Comparison of ENCODE assay signal across 7 cellular contexts in genomic region chr5:100790170-100790665, GRCh38.
DNase-seq lines count a peak whose midpoint lies in the region; ATAC-seq and TF ChIP-seq lines count a peak whose summit lies in the region.

No MANE protein-coding gene starts in this region.

- TF ChIP-seq CTCF in WTC11 (IDR thresholded peaks at IDR 0.05), result no peak
- peak; percentile 8 for TF ChIP-seq CTCF in progenitor cell of endocrine pancreas (IDR thresholded peaks at IDR 0.05; ENCODE audit: unreplicated experiment)

- H3K27ac Mint-ChIP-seq in WTC11, result peak overlapping the region; percentile 9
- peak overlapping the region; percentile 11 for H3K27ac Mint-ChIP-seq in progenitor cell of endocrine pancreas
- no peak overlapping the region for H3K27ac Mint-ChIP-seq in activated CD4-positive, alpha-beta memory T cell treated with anti-CD3 and anti-CD28 coated beads, Interleukin-2, amount 10 ng/mL, durations not matched to agents 7 days and 5 days

- H3K4me1 Mint-ChIP-seq in WTC11 (peaks cover 22% of the 10 kb centered on the region), progenitor cell of endocrine pancreas (ENCODE audit: low read depth) (peaks cover 52% of the 10 kb centered on the region)
- H3K4me1 Mint-ChIP-seq in activated CD4-positive, alpha-beta memory T cell treated with anti-CD3 and anti-CD28 coated beads, Interleukin-2, amount 10 ng/mL, durations not matched to agents 7 days and 5 days, result peaks cover 12% of the 10 kb centered on the region

- ATAC-seq in GM19397 (IDR thresholded peaks at IDR 0.05; ENCODE audit: unreplicated experiment) (peak; percentile 88), HG03095 (IDR thresholded peaks at IDR 0.05; ENCODE audit: unreplicated experiment) (peak; percentile 45), WTC11 (peak; percentile 91)

- H3K36me3 Mint-ChIP-seq in WTC11, result peaks cover 9% of the 10 kb centered on the region; the same call in 1 of the 2 replicates
- peaks cover 1% of the 10 kb centered on the region for H3K36me3 Mint-ChIP-seq in progenitor cell of endocrine pancreas (ENCODE audit: insufficient read depth)
- peaks cover 3% of the 10 kb centered on the region for H3K36me3 Mint-ChIP-seq in activated CD4-positive, alpha-beta memory T cell treated with anti-CD3 and anti-CD28 coated beads, Interleukin-2, amount 10 ng/mL, durations not matched to agents 7 days and 5 days (ENCODE audit: low read depth)

- POLR2A ChIA-PET in WTC11 (lab: Charles Lee), result no interaction called here
- POLR2A ChIA-PET in activated CD4-positive, alpha-beta memory T cell treated with anti-CD3 and anti-CD28 coated beads, Interleukin-2, amount 10 ng/mL, durations not matched to agents 7 days and 5 days (lab: Charles Lee), result interaction anchor here (0.9 to 2.0 kb wide), 2 partner anchors 10 to 112 kb away, joined by 3 to 7 read pairs; no protein-coding TSS in a partner anchor

- H3K4me3 Mint-ChIP-seq in WTC11 (peak overlapping the region; percentile 17), progenitor cell of endocrine pancreas (ENCODE audit: low read depth) (peak overlapping the region; percentile 32)
- H3K4me3 Mint-ChIP-seq in activated CD4-positive, alpha-beta memory T cell treated with anti-CD3 and anti-CD28 coated beads, Interleukin-2, amount 10 ng/mL, durations not matched to agents 7 days and 5 days, result no peak overlapping the region

- peak; percentile 22 for DNase-seq in WTC11 (ENCODE audit: low spot score)
- DNase-seq in progenitor cell of endocrine pancreas (ENCODE audit: low spot score, unreplicated experiment), result no peak
- DNase-seq in caudate nucleus (lab: John Stamatoyannopoulos, UW), result no peak
- DNase-seq in activated CD4-positive, alpha-beta memory T cell treated with anti-CD3 and anti-CD28 coated beads, Interleukin-2, amount 10 ng/mL, durations not matched to agents 7 days and 5 days, result no peak
- DNase-seq in cerebellar nuclear complex (lab: John Stamatoyannopoulos, UW), result no peak

- H3K27ac ChIP-seq in caudate nucleus (ENCODE audit: low read depth, low read length), result no peak overlapping the region

- H3K9me3 Mint-ChIP-seq in WTC11 (peaks cover 13% of the 10 kb centered on the region), progenitor cell of endocrine pancreas (ENCODE audit: low read depth) (peaks cover 7% of the 10 kb centered on the region)
- H3K9me3 Mint-ChIP-seq in activated CD4-positive, alpha-beta memory T cell treated with anti-CD3 and anti-CD28 coated beads, Interleukin-2, amount 10 ng/mL, durations not matched to agents 7 days and 5 days, result peaks cover 8% of the 10 kb centered on the region

- CTCF ChIA-PET in WTC11 (lab: Charles Lee), result interaction anchor here (1.1 to 2.2 kb wide), 4 partner anchors 16 to 600 kb away, joined by 4 to 11 read pairs (median 6); partner anchors contain the start of gene ST8SIA4
- CTCF ChIA-PET in activated CD4-positive, alpha-beta memory T cell treated with anti-CD3 and anti-CD28 coated beads, Interleukin-2, amount 10 ng/mL, durations not matched to agents 7 days and 5 days (lab: Charles Lee), result no interaction called here

- H3K27me3 Mint-ChIP-seq in WTC11 (ENCODE audit: low read depth), result no peaks in the 10 kb centered on the region
- no peaks in the 10 kb centered on the region for H3K27me3 Mint-ChIP-seq in progenitor cell of endocrine pancreas
- no peaks in the 10 kb centered on the region for H3K27me3 Mint-ChIP-seq in activated CD4-positive, alpha-beta memory T cell treated with anti-CD3 and anti-CD28 coated beads, Interleukin-2, amount 10 ng/mL, durations not matched to agents 7 days and 5 days

TF ChIP-seq in WTC11, 78 proteins besides CTCF, POLR2A, EP300 and RAD21 (continues in another document):
- TF ChIP-seq ZNF512 (CRISPR knock-in tag; IDR thresholded peaks at IDR 0.05; ENCODE audit: borderline replicate concordance) (no peak), CDX4 (CRISPR knock-in tag; IDR thresholded peaks at IDR 0.05; ENCODE audit: borderline replicate concordance) (no peak), FOXK1 (CRISPR knock-in tag; IDR thresholded peaks at IDR 0.05) (no peak), AR (CRISPR knock-in tag; IDR thresholded peaks at IDR 0.05) (no peak), ATF2 (CRISPR knock-in tag; IDR thresholded peaks at IDR 0.05; ENCODE audit: borderline replicate concordance, low read depth) (no peak), NFATC4 (CRISPR knock-in tag; IDR thresholded peaks at IDR 0.05) (no peak), AFF4 (CRISPR knock-in tag; IDR thresholded peaks at IDR 0.05; ENCODE audit: borderline replicate concordance) (no peak)
